ENCODE assay signal across 15 cellular contexts in genomic region chr11:9624448-9624847, GRCh38. TPM values are rescaled to one million over a fixed set of nuclear protein-coding genes. Genes with fewer than 3 reads are reported as not detected.
DNase-seq lines count a peak whose midpoint lies in the region; ATAC-seq, FAIRE-seq and TF ChIP-seq lines count a peak whose summit lies in the region.
"Had no signal": no experiment of that assay in that cellular context is flagged by ENCODE, and none has a peak within 500 bp of the region (broad histone marks: within the 10 kb centered on the region; RNA-seq: fewer than 3 reads in every experiment).

No MANE protein-coding gene starts in this region.

- H3K4me3 ChIP-seq in CD4-positive, CD25-positive, alpha-beta regulatory T cell (ENCODE audit: low read depth, low read length) = no peak overlapping the region
- H3K4me3 ChIP-seq in SU-DHL-6 (ENCODE audit: insufficient read depth, low read length, poor library complexity, severe bottlenecking) (no peak overlapping the region), endothelial cell of umbilical vein (replicated peaks in 1 of 3; ENCODE audit: insufficient read depth in 1 of 3, low read depth in 1 of 3, low read length in 3 of 3) (no peak overlapping the region)
- H3K4me3 ChIP-seq: BLaER1 treated with 17β-estradiol and CSF1 and Interleukin-3, amounts not matched to agents 10 nM and 100 nM had no signal

- no peaks in the 10 kb centered on the region for H3K4me1 ChIP-seq in CD4-positive, CD25-positive, alpha-beta regulatory T cell (ENCODE audit: control insufficient read depth, insufficient read depth, low read length, poor library complexity, severe bottlenecking)
- H3K4me1 ChIP-seq in endothelial cell of umbilical vein (ENCODE audit: control insufficient read depth, extremely low read depth, insufficient read depth, low read length) = peaks cover 33% of the 10 kb centered on the region

- H3K36me3 Mint-ChIP-seq in CD4-positive, CD25-positive, alpha-beta regulatory T cell = no peaks in the 10 kb centered on the region
- H3K36me3 Mint-ChIP-seq in stimulated activated memory B cell treated with anti-CD40 and anti-IgM and Interleukin-4, amounts not matched to agents 10 μg/mL and 1 μg/mL and 100 μg/mL, for 72 hours = no peaks in the 10 kb centered on the region

- dilution Hi-C loops in endothelial cell of umbilical vein (cut with MboI; ENCODE audit: extremely low pct_ligation_motif_present, low sequenced_read_pairs) = loop anchor here (25.0 kb wide), 1 partner anchor 113 kb away; no protein-coding TSS in a partner anchor

- H3K79me2 ChIP-seq in SU-DHL-6 (ENCODE audit: insufficient read depth, low read length) (no peaks in the 10 kb centered on the region), endothelial cell of umbilical vein (ENCODE audit: control insufficient read depth, insufficient read depth, low read length) (no peaks in the 10 kb centered on the region)

- H3K27ac ChIP-seq in CD4-positive, CD25-positive, alpha-beta regulatory T cell (ENCODE audit: insufficient read depth, low read length, poor library complexity, severe bottlenecking) = no peak overlapping the region
- H3K27ac ChIP-seq in SU-DHL-6 (ENCODE audit: low read depth, low read length) (peak overlapping the region; percentile 43), endothelial cell of umbilical vein (ENCODE audit: insufficient read depth, low read depth, low read length) (peak overlapping the region; percentile 72)
- H3K27ac ChIP-seq: BLaER1 treated with 17β-estradiol and CSF1 and Interleukin-3, amounts not matched to agents 10 nM and 100 nM had no signal

- TF ChIP-seq CTCF in SU-DHL-6 (IDR thresholded peaks at IDR 0.05; ENCODE audit: insufficient read depth, low read length, poor library complexity, severe bottlenecking) = no peak
- no peak for TF ChIP-seq CTCF in endothelial cell of umbilical vein (IDR thresholded peaks at IDR 0.05; ENCODE audit: extremely low read depth in 1 of 2, insufficient read depth in 1 of 2, low read depth in 1 of 2, low read length in 2 of 2)

- peaks cover 3% of the 10 kb centered on the region for H3K27me3 ChIP-seq in CD4-positive, CD25-positive, alpha-beta regulatory T cell (ENCODE audit: control insufficient read depth, insufficient read depth, low read length)
- no peaks in the 10 kb centered on the region for H3K27me3 ChIP-seq in SU-DHL-6 (ENCODE audit: low read length)
- H3K27me3 ChIP-seq in endothelial cell of umbilical vein (ENCODE audit: control insufficient read depth in 2 of 2, insufficient read depth in 2 of 2, low read length in 2 of 2) = no peaks in the 10 kb centered on the region
- H3K27me3 ChIP-seq: BLaER1 treated with 17β-estradiol and CSF1 and Interleukin-3, amounts not matched to agents 10 nM and 100 nM had no signal

- H3K4me3 Mint-ChIP-seq in CD4-positive, CD25-positive, alpha-beta regulatory T cell = no peak overlapping the region
- no peak overlapping the region for H3K4me3 Mint-ChIP-seq in stimulated activated memory B cell treated with anti-CD40 and anti-IgM and Interleukin-4, amounts not matched to agents 10 μg/mL and 1 μg/mL and 100 μg/mL, for 72 hours
- H3K4me3 Mint-ChIP-seq: CD4-positive, alpha-beta T cell had no signal

- H3K36me3 ChIP-seq in CD4-positive, CD25-positive, alpha-beta regulatory T cell (ENCODE audit: control insufficient read depth, insufficient read depth, low read length) = no peaks in the 10 kb centered on the region
- H3K36me3 ChIP-seq in SU-DHL-6 (ENCODE audit: low read length) (no peaks in the 10 kb centered on the region), endothelial cell of umbilical vein (ENCODE audit: control insufficient read depth in 2 of 2, extremely low read depth in 1 of 2, insufficient read depth in 2 of 2, low read length in 2 of 2) (no peaks in the 10 kb centered on the region)
- H3K36me3 ChIP-seq: BLaER1 treated with 17β-estradiol and CSF1 and Interleukin-3, amounts not matched to agents 10 nM and 100 nM had no signal

- H3K27me3 Mint-ChIP-seq in CD4-positive, CD25-positive, alpha-beta regulatory T cell = peaks cover 13% of the 10 kb centered on the region
- no peaks in the 10 kb centered on the region for H3K27me3 Mint-ChIP-seq in stimulated activated memory B cell treated with anti-CD40 and anti-IgM and Interleukin-4, amounts not matched to agents 10 μg/mL and 1 μg/mL and 100 μg/mL, for 72 hours
- H3K27me3 Mint-ChIP-seq: CD4-positive, alpha-beta T cell had no signal

- H2AFZ ChIP-seq in SU-DHL-6 (ENCODE audit: low read depth, low read length, severe bottlenecking) (no peak overlapping the region), endothelial cell of umbilical vein (ENCODE audit: low read depth, low read length) (no peak overlapping the region)

- H4K20me1 ChIP-seq in SU-DHL-6 (ENCODE audit: low read depth, low read length) (no peaks in the 10 kb centered on the region), endothelial cell of umbilical vein (replicated peaks; ENCODE audit: control insufficient read depth, extremely low read depth, insufficient read depth, low read length) (no peaks in the 10 kb centered on the region)
- H4K20me1 ChIP-seq: BLaER1 treated with 17β-estradiol and CSF1 and Interleukin-3, amounts not matched to agents 10 nM and 100 nM had no signal

- no peaks in the 10 kb centered on the region for H3K4me1 Mint-ChIP-seq in CD4-positive, CD25-positive, alpha-beta regulatory T cell
- peaks cover 57% of the 10 kb centered on the region for H3K4me1 Mint-ChIP-seq in stimulated activated memory B cell treated with anti-CD40 and anti-IgM and Interleukin-4, amounts not matched to agents 10 μg/mL and 1 μg/mL and 100 μg/mL, for 72 hours

- TF ChIP-seq POLR2A in endothelial cell of umbilical vein (IDR thresholded peaks at IDR 0.05; ENCODE audit: low read depth, low read length) = no peak

- H3K4me2 ChIP-seq in SU-DHL-6 (ENCODE audit: low read depth, low read length, poor library complexity, severe bottlenecking) = peak overlapping the region; percentile 3
- peak overlapping the region; percentile 22 for H3K4me2 ChIP-seq in endothelial cell of umbilical vein (ENCODE audit: insufficient read depth, low read length)

- no TSS peak for BruUV-seq in endothelial cell of umbilical vein (replicated peaks; lab: Mats Ljungman, UMichigan)

- intact Hi-C loops in endothelial cell of umbilical vein (cut with micrococcal nuclease) = no loop called here

- peak overlapping the region in 2 of 3 donors; percentile 36 to 84 for H3K27ac Mint-ChIP-seq in CD4-positive, CD25-positive, alpha-beta regulatory T cell
- peak overlapping the region; percentile 94 for H3K27ac Mint-ChIP-seq in stimulated activated memory B cell treated with anti-CD40 and anti-IgM and Interleukin-4, amounts not matched to agents 10 μg/mL and 1 μg/mL and 100 μg/mL, for 72 hours
- H3K27ac Mint-ChIP-seq: CD4-positive, alpha-beta T cell had no signal

- CTCF ChIA-PET in endothelial cell of umbilical vein (lab: Charles Lee) = interaction anchor here (1.0 to 2.1 kb wide), 3 partner anchors 10 to 64 kb away, joined by 3 to 13 read pairs (median 3); no protein-coding TSS in a partner anchor

- H3F3A ChIP-seq in SU-DHL-6 (ENCODE audit: insufficient read depth) = peaks cover 26% of the 10 kb centered on the region

- H3K9me3 Mint-ChIP-seq in CD4-positive, CD25-positive, alpha-beta regulatory T cell = no peaks in the 10 kb centered on the region
- H3K9me3 Mint-ChIP-seq in stimulated activated memory B cell treated with anti-CD40 and anti-IgM and Interleukin-4, amounts not matched to agents 10 μg/mL and 1 μg/mL and 100 μg/mL, for 72 hours = no peaks in the 10 kb centered on the region
- H3K9me3 Mint-ChIP-seq: CD4-positive, alpha-beta T cell had no signal

- H3K9me3 ChIP-seq in CD4-positive, CD25-positive, alpha-beta regulatory T cell (ENCODE audit: control insufficient read depth in 2 of 2, low read length in 2 of 2) = no peaks in the 10 kb centered on the region
- no peaks in the 10 kb centered on the region for H3K9me3 ChIP-seq in SU-DHL-6 (ENCODE audit: insufficient read depth, low read length)
- no peaks in the 10 kb centered on the region for H3K9me3 ChIP-seq in endothelial cell of umbilical vein (replicated peaks; ENCODE audit: control insufficient read depth, insufficient read depth, low read length)

- POLR2A ChIA-PET in endothelial cell of umbilical vein (lab: Charles Lee) = interaction anchor here (0.9 kb wide), 1 partner anchor 28 kb away, joined by 3 read pairs; no protein-coding TSS in a partner anchor

- H3K9ac ChIP-seq in SU-DHL-6 (ENCODE audit: low read length) (0 out of 2 replicates have a peak overlapping the region, but pooled peaks have one; percentile 9), endothelial cell of umbilical vein (replicated peaks; ENCODE audit: extremely low read depth, insufficient read depth, low read length) (no peak overlapping the region)
- H3K9ac ChIP-seq: BLaER1 treated with 17β-estradiol and CSF1 and Interleukin-3, amounts not matched to agents 10 nM and 100 nM had no signal

- no peak for ATAC-seq in CD4-positive, CD25-positive, alpha-beta regulatory T cell (ENCODE audit: low read depth in 2 of 2)
- no peak for ATAC-seq in stimulated activated memory B cell treated with anti-CD40 and anti-IgM and Interleukin-4, amounts not matched to agents 10 μg/mL and 1 μg/mL and 100 μg/mL, for 72 hours
- ATAC-seq in GM18861 (IDR thresholded peaks at IDR 0.05; ENCODE audit: unreplicated experiment) = no peak
- ATAC-seq: HCT116 had no signal

- FAIRE-seq in endothelial cell of umbilical vein (lab: Jason Lieb, UNC) = no peak

- H3K9me1 ChIP-seq in endothelial cell of umbilical vein (replicated peaks; ENCODE audit: control insufficient read depth, extremely low read depth, insufficient read depth, low read length) = no peaks in the 10 kb centered on the region

- no peaks in the 10 kb centered on the region for H3K9me2 ChIP-seq in SU-DHL-6 (replicated peaks; ENCODE audit: insufficient read depth, low read length)

- DNase-seq in CD4-positive, CD25-positive, alpha-beta regulatory T cell = no peak
- DNase-seq in endothelial cell of umbilical vein (ENCODE audit: low read depth, low spot score) (no peak), hypothalamus (lab: John Stamatoyannopoulos, UW) (no peak)
- no peak for DNase-seq in activated CD8-positive, alpha-beta memory T cell treated with anti-CD3 and anti-CD28 coated beads, Interleukin-2, amount 50 U/mL, for 4 hours
- DNase-seq: 8988T; AML-193; CD4-positive, alpha-beta T cell; DMS79 treated with DMSO at 0.1 percent for 48 hours; GDM1; KBM-7 had no signal

RNA-seq across cellular contexts. Expression of gene SWAP70, which starts 39.4 kb away (rescaled TPM):
- 6.1 TPM for total RNA-seq in CD4-positive, CD25-positive, alpha-beta regulatory T cell
- polyA plus RNA-seq in CD4-positive, CD25-positive, alpha-beta regulatory T cell = 10 to 100 TPM; 10.6 to 16.3 (median 14.0) TPM
- 156 and 165 TPM in 2 replicates for total RNA-seq in endothelial cell of umbilical vein
- polyA plus RNA-seq in endothelial cell of umbilical vein = 39.6 and 52.5 TPM in 2 replicates
- 62.4 and 66.8 TPM in 2 replicates for polyA plus RNA-seq in endothelial cell of umbilical vein (2011; cell fraction: cytosol; rRNA removed)
- polyA plus RNA-seq in endothelial cell of umbilical vein (2011; cell fraction: nucleus; rRNA removed) = 49.5 and 63.1 TPM in 2 replicates
- polyA plus RNA-seq in endothelial cell of umbilical vein (2012) = 106 and 152 TPM in 2 replicates
- 89.0 and 89.6 TPM in 2 replicates for polyA minus RNA-seq in endothelial cell of umbilical vein
- polyA minus RNA-seq in endothelial cell of umbilical vein (2011; cell fraction: cytosol; rRNA and poly(A)+ RNA removed) = 16.4 TPM
- polyA minus RNA-seq in endothelial cell of umbilical vein (2011; cell fraction: nucleus; rRNA and poly(A)+ RNA removed) = 49.5 and 64.0 TPM in 2 replicates

RNA-seq across cellular contexts. Expression of gene WEE1, which starts 51.0 kb away (rescaled TPM):
- total RNA-seq in CD4-positive, CD25-positive, alpha-beta regulatory T cell = 41.1 TPM
- 10 to 100 TPM; 11.5 to 25.4 (median 18.9) TPM for polyA plus RNA-seq in CD4-positive, CD25-positive, alpha-beta regulatory T cell
- total RNA-seq in endothelial cell of umbilical vein = 42.8 and 47.0 TPM in 2 replicates
- 12.4 and 19.2 TPM in 2 replicates for polyA plus RNA-seq in endothelial cell of umbilical vein
- 17.8 and 19.4 TPM in 2 replicates for polyA plus RNA-seq in endothelial cell of umbilical vein (2011; cell fraction: cytosol; rRNA removed)
- 93.8 and 122 TPM in 2 replicates for polyA plus RNA-seq in endothelial cell of umbilical vein (2011; cell fraction: nucleus; rRNA removed)
- 21.2 and 27.5 TPM in 2 replicates for polyA plus RNA-seq in endothelial cell of umbilical vein (2012)
- 27.2 and 28.9 TPM in 2 replicates for polyA minus RNA-seq in endothelial cell of umbilical vein
- polyA minus RNA-seq in endothelial cell of umbilical vein (2011; cell fraction: cytosol; rRNA and poly(A)+ RNA removed) = 34.8 TPM
- 92.7 and 117 TPM in 2 replicates for polyA minus RNA-seq in endothelial cell of umbilical vein (2011; cell fraction: nucleus; rRNA and poly(A)+ RNA removed)

Comparison
In these comparisons a context has a peak if more than half of its experiments do, and no peak if none do; other contexts are left out.
1. RNA of gene SWAP70, which starts 39.4 kb away (total RNA-seq): 156 to 165 TPM in endothelial cell of umbilical vein; 6.1 TPM in CD4-positive, CD25-positive, alpha-beta regulatory T cell (single experiment); every median in the first group is over 10 times any median in the second.